Comparison of ENCODE assay signal across 22 cellular contexts in the genomic region with DNA sequence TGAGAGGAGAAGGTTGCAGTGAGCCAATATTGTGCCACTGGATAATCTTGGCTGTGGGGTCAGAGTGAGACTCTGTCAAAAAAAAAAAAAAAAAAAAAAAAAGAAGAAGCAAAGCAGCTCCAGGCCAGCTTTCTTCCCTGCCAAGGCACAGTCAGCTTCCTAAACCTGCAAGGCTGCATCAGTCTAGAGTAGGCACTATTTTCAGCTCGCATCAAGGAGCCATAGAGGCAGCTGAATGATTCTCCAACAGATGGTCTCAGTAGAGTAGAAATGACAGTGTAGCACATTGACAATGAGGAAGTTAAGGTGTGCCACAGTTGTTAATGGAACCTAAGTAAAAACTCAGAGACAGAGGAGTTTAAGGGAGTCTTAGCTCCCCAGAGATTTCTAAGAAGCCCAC. TPM values are rescaled to one million over a fixed set of nuclear protein-coding genes. Genes with fewer than 3 reads are reported as not detected.
DNase-seq lines count a peak whose midpoint lies in the region; ATAC-seq and TF ChIP-seq lines count a peak whose summit lies in the region.
"Had no signal": no experiment of that assay in that cellular context is flagged by ENCODE, and none has a peak within 500 bp of the region (broad histone marks: within the 10 kb centered on the region; RNA-seq: fewer than 3 reads in every experiment).

No MANE protein-coding gene starts in this region.

- H3K27me3 ChIP-seq in CD8-positive, alpha-beta T cell (ENCODE audit: insufficient read depth, low read length) = no peaks in the 10 kb centered on the region
- H3K27me3 ChIP-seq: ascending aorta had no signal

- H3K4me3 Mint-ChIP-seq in activated naive CD4-positive, alpha-beta T cell treated with anti-CD3 and anti-CD28 coated beads, Interleukin-2, amount 10 ng/mL, durations not matched to agents 7 days and 5 days = no peak overlapping the region
- H3K4me3 Mint-ChIP-seq in dendritic cell treated with granulocyte-macrophage colony-stimulating factor and Interleukin-4, amounts not matched to agents 40 ng/mL and 50 ng/mL, for 4 days = peak overlapping the region; percentile 71
- H3K4me3 Mint-ChIP-seq in stimulated activated naive B cell treated with anti-CD40 and anti-IgM and Interleukin-4, amounts not matched to agents 10 μg/mL and 1 μg/mL and 100 μg/mL, for 72 hours = no peak overlapping the region
- no peak overlapping the region for H3K4me3 Mint-ChIP-seq in CD8-positive, alpha-beta T cell
- H3K4me3 Mint-ChIP-seq: activated CD8-positive, alpha-beta memory T cell treated with anti-CD3 and anti-CD28 coated beads, Interleukin-2, amount 10 ng/mL, durations not matched to agents 7 days and 5 days; stimulated activated naive CD8-positive, alpha-beta T cell treated with anti-CD3 and anti-CD28 coated beads, Interleukin-15, Interleukin-2, amounts not matched to agents 100 ng/mL and 50 ng/mL, for 24 hours; T-helper 1 cell treated with Interleukin-12 subunit alpha and Interleukin-12 subunit beta and Interleukin-4 antibody, amounts not matched to agents 30 μg/mL and 1 μg/mL, for 36 hours had no signal

- no peak for DNase-seq in activated naive CD4-positive, alpha-beta T cell treated with anti-CD3 and anti-CD28 coated beads, Interleukin-2, amount 10 ng/mL, durations not matched to agents 7 days and 5 days
- no peak for DNase-seq in activated naive CD4-positive, alpha-beta T cell (lab: John Stamatoyannopoulos, UW)
- DNase-seq in NOMO-1 treated with DMSO at 0.1 percent for 48 hours (lab: John Stamatoyannopoulos, UW; ENCODE audit: unreplicated experiment) = peak; percentile 67
- no peak for DNase-seq in stimulated activated naive B cell treated with anti-CD40 and anti-IgM and Interleukin-4, amounts not matched to agents 10 μg/mL and 1 μg/mL and 100 μg/mL, for 72 hours
- DNase-seq in CD8-positive, alpha-beta T cell = no peak
- DNase-seq: activated CD4-positive, alpha-beta T cell treated with anti-CD3 and anti-CD28 coated beads for 1 hour; activated CD8-positive, alpha-beta memory T cell treated with anti-CD3 and anti-CD28 coated beads, Interleukin-2, amount 10 ng/mL, durations not matched to agents 7 days and 5 days; naive thymus-derived CD4-positive, alpha-beta T cell; NCI-H2081 treated with DMSO at 0.1 percent for 48 hours; NCI-H524; stimulated activated CD4-positive, alpha-beta T cell treated with anti-CD3 and anti-CD28 coated beads, Interleukin-12 subunit alpha, Interleukin-12 subunit beta, amount 100 ng/mL, for 4 hours had no signal

- H3K4me1 Mint-ChIP-seq in activated naive CD4-positive, alpha-beta T cell treated with anti-CD3 and anti-CD28 coated beads, Interleukin-2, amount 10 ng/mL, durations not matched to agents 7 days and 5 days = peaks cover 64% of the 10 kb centered on the region
- peaks cover 60% of the 10 kb centered on the region for H3K4me1 Mint-ChIP-seq in dendritic cell treated with granulocyte-macrophage colony-stimulating factor and Interleukin-4, amounts not matched to agents 40 ng/mL and 50 ng/mL, for 4 days (ENCODE audit: low read depth)
- H3K4me1 Mint-ChIP-seq in stimulated activated naive B cell treated with anti-CD40 and anti-IgM and Interleukin-4, amounts not matched to agents 10 μg/mL and 1 μg/mL and 100 μg/mL, for 72 hours = peaks cover 51 to 66% of the 10 kb centered on the region in 2 donors
- peaks cover 39% of the 10 kb centered on the region for H3K4me1 Mint-ChIP-seq in CD8-positive, alpha-beta T cell (ENCODE audit: low read depth)

- peak; percentile 50 to 63 for ATAC-seq in stimulated activated naive B cell treated with anti-CD40 and anti-IgM and Interleukin-4, amounts not matched to agents 10 μg/mL and 1 μg/mL and 100 μg/mL, for 72 hours (replicated peaks)
- no peak for ATAC-seq in CD8-positive, alpha-beta T cell
- no peak for ATAC-seq in activated CD4-positive, CD25-positive, alpha-beta regulatory T cell treated with anti-CD3 and anti-CD28 coated beads, Interleukin-2, amount 50 U/mL, for 24 hours
- no peak for ATAC-seq in HG02885 (IDR thresholded peaks at IDR 0.05; ENCODE audit: poor library complexity, unreplicated experiment)
- ATAC-seq: activated CD8-positive, alpha-beta memory T cell treated with anti-CD3 and anti-CD28 coated beads, Interleukin-2, amount 10 ng/mL, durations not matched to agents 7 days and 5 days; naive thymus-derived CD4-positive, alpha-beta T cell; Panc1 had no signal

- peaks cover 1% of the 10 kb centered on the region for H3K9me3 Mint-ChIP-seq in activated naive CD4-positive, alpha-beta T cell treated with anti-CD3 and anti-CD28 coated beads, Interleukin-2, amount 10 ng/mL, durations not matched to agents 7 days and 5 days
- no peaks in the 10 kb centered on the region for H3K9me3 Mint-ChIP-seq in dendritic cell treated with granulocyte-macrophage colony-stimulating factor and Interleukin-4, amounts not matched to agents 40 ng/mL and 50 ng/mL, for 4 days
- peaks cover 0 to 3% of the 10 kb centered on the region in 2 donors for H3K9me3 Mint-ChIP-seq in stimulated activated naive B cell treated with anti-CD40 and anti-IgM and Interleukin-4, amounts not matched to agents 10 μg/mL and 1 μg/mL and 100 μg/mL, for 72 hours
- no peaks in the 10 kb centered on the region for H3K9me3 Mint-ChIP-seq in CD8-positive, alpha-beta T cell
- H3K9me3 Mint-ChIP-seq: stimulated activated naive CD8-positive, alpha-beta T cell treated with anti-CD3 and anti-CD28 coated beads, Interleukin-15, Interleukin-2, amounts not matched to agents 100 ng/mL and 50 ng/mL, for 24 hours; T-helper 1 cell treated with Interleukin-12 subunit alpha and Interleukin-12 subunit beta and Interleukin-4 antibody, amounts not matched to agents 30 μg/mL and 1 μg/mL, for 36 hours had no signal

- no peaks in the 10 kb centered on the region for H3K36me3 ChIP-seq in CD8-positive, alpha-beta T cell (ENCODE audit: insufficient read depth, low read length)
- H3K36me3 ChIP-seq: ascending aorta, prostate gland had no signal

- POLR2A ChIA-PET in CD8-positive, alpha-beta T cell (lab: Charles Lee) = interaction anchor here (1.8 kb wide), 1 partner anchor 72 kb away, joined by 5 read pairs; no protein-coding TSS in a partner anchor

- CTCF ChIA-PET in activated naive CD4-positive, alpha-beta T cell treated with anti-CD3 and anti-CD28 coated beads, Interleukin-2, amount 10 ng/mL, durations not matched to agents 7 days and 5 days (lab: Charles Lee) = interaction anchor here (0.8 to 2.9 kb wide), 14 partner anchors 11 to 127 kb away, joined by 3 to 49 read pairs (median 6); no protein-coding TSS in a partner anchor
- CTCF ChIA-PET in CD8-positive, alpha-beta T cell (lab: Charles Lee) = interaction anchor here (0.6 to 12.6 kb wide), 17 partner anchors 9 to 372 kb away, joined by 3 to 127 read pairs (median 7); no protein-coding TSS in a partner anchor

- H3K36me3 Mint-ChIP-seq in activated naive CD4-positive, alpha-beta T cell treated with anti-CD3 and anti-CD28 coated beads, Interleukin-2, amount 10 ng/mL, durations not matched to agents 7 days and 5 days = peaks cover 6% of the 10 kb centered on the region
- H3K36me3 Mint-ChIP-seq in dendritic cell treated with granulocyte-macrophage colony-stimulating factor and Interleukin-4, amounts not matched to agents 40 ng/mL and 50 ng/mL, for 4 days (ENCODE audit: low read depth) = peaks cover 4% of the 10 kb centered on the region
- peaks cover 6 to 7% of the 10 kb centered on the region in 2 donors for H3K36me3 Mint-ChIP-seq in stimulated activated naive B cell treated with anti-CD40 and anti-IgM and Interleukin-4, amounts not matched to agents 10 μg/mL and 1 μg/mL and 100 μg/mL, for 72 hours
- no peaks in the 10 kb centered on the region for H3K36me3 Mint-ChIP-seq in CD8-positive, alpha-beta T cell

- intact Hi-C loops in dendritic cell treated with granulocyte-macrophage colony-stimulating factor and Interleukin-4, amounts not matched to agents 40 ng/mL and 50 ng/mL, for 4 days (cut with micrococcal nuclease) = loop anchor here (2.0 kb wide), 3 partner anchors 83 to 373 kb away; no protein-coding TSS in a partner anchor
- intact Hi-C loops in CD8-positive, alpha-beta T cell (cut with DNase I, micrococcal nuclease) = loop anchor here (2.0 to 5.0 kb wide), 4 partner anchors 77 to 373 kb away; partner anchors contain the start of genes APLF (in 1 of the 2) and FBXO48 (in 1 of the 2)

- H3K4me3 ChIP-seq in CD8-positive, alpha-beta T cell (ENCODE audit: low read depth, low read length) = no peak overlapping the region
- H3K4me3 ChIP-seq: ascending aorta, prostate gland had no signal

- no peaks in the 10 kb centered on the region for H3K9me3 ChIP-seq in CD8-positive, alpha-beta T cell (ENCODE audit: low read length)
- H3K9me3 ChIP-seq: ascending aorta, prostate gland had no signal

- peak overlapping the region; percentile 5 for H3K27ac Mint-ChIP-seq in activated naive CD4-positive, alpha-beta T cell treated with anti-CD3 and anti-CD28 coated beads, Interleukin-2, amount 10 ng/mL, durations not matched to agents 7 days and 5 days
- H3K27ac Mint-ChIP-seq in dendritic cell treated with granulocyte-macrophage colony-stimulating factor and Interleukin-4, amounts not matched to agents 40 ng/mL and 50 ng/mL, for 4 days = peak overlapping the region; percentile 98
- H3K27ac Mint-ChIP-seq in stimulated activated naive B cell treated with anti-CD40 and anti-IgM and Interleukin-4, amounts not matched to agents 10 μg/mL and 1 μg/mL and 100 μg/mL, for 72 hours = peak overlapping the region; percentile 39
- no peak overlapping the region for H3K27ac Mint-ChIP-seq in CD8-positive, alpha-beta T cell
- H3K27ac Mint-ChIP-seq: activated CD8-positive, alpha-beta memory T cell treated with anti-CD3 and anti-CD28 coated beads, Interleukin-2, amount 10 ng/mL, durations not matched to agents 7 days and 5 days; stimulated activated naive CD8-positive, alpha-beta T cell treated with anti-CD3 and anti-CD28 coated beads, Interleukin-15, Interleukin-2, amounts not matched to agents 100 ng/mL and 50 ng/mL, for 24 hours; T-helper 1 cell treated with Interleukin-12 subunit alpha and Interleukin-12 subunit beta and Interleukin-4 antibody, amounts not matched to agents 30 μg/mL and 1 μg/mL, for 36 hours had no signal

- H3K4me1 ChIP-seq in CD8-positive, alpha-beta T cell (ENCODE audit: insufficient read depth, low read length) = peaks cover 24% of the 10 kb centered on the region
- H3K4me1 ChIP-seq: prostate gland had no signal

- no peak overlapping the region for H3K27ac ChIP-seq in CD8-positive, alpha-beta T cell (ENCODE audit: low read depth, low read length)
- H3K27ac ChIP-seq: prostate gland had no signal

- TF ChIP-seq CTCF in CD8-positive, alpha-beta T cell (IDR thresholded peaks at IDR 0.05) = no peak

- H3K27me3 Mint-ChIP-seq in activated naive CD4-positive, alpha-beta T cell treated with anti-CD3 and anti-CD28 coated beads, Interleukin-2, amount 10 ng/mL, durations not matched to agents 7 days and 5 days = no peaks in the 10 kb centered on the region
- H3K27me3 Mint-ChIP-seq in dendritic cell treated with granulocyte-macrophage colony-stimulating factor and Interleukin-4, amounts not matched to agents 40 ng/mL and 50 ng/mL, for 4 days = no peaks in the 10 kb centered on the region
- no peaks in the 10 kb centered on the region for H3K27me3 Mint-ChIP-seq in stimulated activated naive B cell treated with anti-CD40 and anti-IgM and Interleukin-4, amounts not matched to agents 10 μg/mL and 1 μg/mL and 100 μg/mL, for 72 hours
- no peaks in the 10 kb centered on the region for H3K27me3 Mint-ChIP-seq in CD8-positive, alpha-beta T cell (ENCODE audit: low read depth)
- H3K27me3 Mint-ChIP-seq: activated CD8-positive, alpha-beta memory T cell treated with anti-CD3 and anti-CD28 coated beads, Interleukin-2, amount 10 ng/mL, durations not matched to agents 7 days and 5 days; naive thymus-derived CD4-positive, alpha-beta T cell; stimulated activated naive CD8-positive, alpha-beta T cell treated with anti-CD3 and anti-CD28 coated beads, Interleukin-15, Interleukin-2, amounts not matched to agents 100 ng/mL and 50 ng/mL, for 24 hours had no signal

RNA-seq across cellular contexts. Expression of gene BMP10, which starts 35.6 kb away (rescaled TPM):
- not detected for total RNA-seq in CD8-positive, alpha-beta T cell
- total RNA-seq: A172; activated CD8-positive, alpha-beta memory T cell treated with anti-CD3 and anti-CD28 coated beads, Interleukin-2, amount 10 ng/mL, durations not matched to agents 7 days and 5 days; ascending aorta; chondrocyte; naive thymus-derived CD4-positive, alpha-beta T cell; prostate gland; urinary bladder had no signal

Comparison
In these comparisons a context has a peak if more than half of its experiments do, and no peak if none do; other contexts are left out.
1. ATAC-seq: peak in stimulated activated naive B cell treated with anti-CD40 and anti-IgM and Interleukin-4, amounts not matched to agents 10 μg/mL and 1 μg/mL and 100 μg/mL, for 72 hours (2 of 2); none in CD8-positive, alpha-beta T cell (single experiment), activated CD4-positive, CD25-positive, alpha-beta regulatory T cell treated with anti-CD3 and anti-CD28 coated beads, Interleukin-2, amount 50 U/mL, for 24 hours (0 of 2) and HG02885 (single experiment).